In genomic region chr17:75393523-75394331, GRCh38 we compare ENCODE assay signal across 8 cellular contexts. TPM values are rescaled to one million over a fixed set of nuclear protein-coding genes. Genes with fewer than 3 reads are reported as not detected.
A peak's percentile ranks its signal among the peaks of the same experiment; 100 is the strongest.
DNase-seq lines count a peak whose midpoint lies in the region; ATAC-seq, FAIRE-seq and TF ChIP-seq lines count a peak whose summit lies in the region.

No MANE protein-coding gene starts in this region.

- H3K4me2 ChIP-seq in H1 (ENCODE audit: insufficient read depth in 1 of 2, low read depth in 2 of 2, low read length in 2 of 2), result peak overlapping the region; percentile 81 to 87
- H3K4me2 ChIP-seq in mesenchymal stem cell (ENCODE audit: low read length, poor library complexity, severe bottlenecking), result peak overlapping the region; percentile 81

- H3K18ac ChIP-seq in H1 (ENCODE audit: extremely low read depth, low read length), result peak overlapping the region; percentile 72
- H3K18ac ChIP-seq in mesenchymal stem cell (ENCODE audit: low read depth in 1 of 2, low read length in 2 of 2), result peak overlapping the region; percentile 80 to 82

- peaks cover 11% of the 10 kb centered on the region for H3K23me2 ChIP-seq in H1 (ENCODE audit: low read depth, low read length)

- H3K27me3 ChIP-seq in H1 (replicated peaks in 1 of 4; ENCODE audit: control insufficient read depth in 3 of 4, extremely low read depth in 1 of 4, insufficient read depth in 3 of 4, low read length in 3 of 4) (no peaks in the 10 kb centered on the region), mesenchymal stem cell (ENCODE audit: control insufficient read depth in 1 of 2, insufficient read depth in 1 of 2, low read length in 2 of 2) (no peaks in the 10 kb centered on the region)

- WGBS in H1 (ENCODE audit: extremely low coverage in 1 of 2, insufficient coverage in 1 of 2, insufficient read length in 1 of 2, insufficient replicate concordance in 2 of 2, low coverage in 1 of 2, low lambda C conversion rate in 2 of 2, missing lambda C conversion rate in 1 of 2), 2 experiments, result 2% methylated on average over 19 of the region's 28 CpGs; no CpG with 5 or more reads in 1 of the 2 experiments
- 0% methylated on average over 28 of the region's 28 CpGs for WGBS in mesenchymal stem cell

- H3K79me1 ChIP-seq in H1 (ENCODE audit: low read depth, low read length), result peaks cover 2% of the 10 kb centered on the region; the same call in 1 of the 2 replicates
- no peaks in the 10 kb centered on the region for H3K79me1 ChIP-seq in mesenchymal stem cell (replicated peaks; ENCODE audit: low read length, poor library complexity, severe bottlenecking)

- TF ChIP-seq EP300 in H1 (IDR thresholded peaks at IDR 0.05; ENCODE audit: borderline replicate concordance in 1 of 2, low read depth in 2 of 2, low read length in 2 of 2), result 0 out of 3 replicates have a peak, but pooled peaks of 1 of the 2 experiments have one; percentile 17

- ATAC-seq in GM19452 (IDR thresholded peaks at IDR 0.05; ENCODE audit: unreplicated experiment), result peak; percentile 64

- H3K9me3 ChIP-seq in H1 (ENCODE audit: insufficient read depth in 2 of 2, low read depth in 1 of 2, low read length in 1 of 2) (no peaks in the 10 kb centered on the region), mesenchymal stem cell (ENCODE audit: control insufficient read depth, low read length) (no peaks in the 10 kb centered on the region)

- H2BK15ac ChIP-seq in H1 (ENCODE audit: low read length) (no peak overlapping the region), mesenchymal stem cell (ENCODE audit: low read depth, poor library complexity, severe bottlenecking) (no peak overlapping the region)

- no peak overlapping the region for H3K23ac ChIP-seq in H1 (ENCODE audit: insufficient read length)
- peak overlapping the region in 1 of 2 experiments; percentile 16 for H3K23ac ChIP-seq in mesenchymal stem cell (ENCODE audit: low read length in 2 of 2)

- no peak for TF ChIP-seq CTCF in H1 (IDR thresholded peaks at IDR 0.05; ENCODE audit: control extremely low read depth in 1 of 3, insufficient read depth in 1 of 3, low read depth in 1 of 3, low read length in 3 of 3)

- H3K36me3 ChIP-seq in H1 (ENCODE audit: control insufficient read depth in 2 of 4, insufficient read depth in 4 of 4, low read length in 3 of 4) (peaks cover 0 to 4% (median 0%) of the 10 kb centered on the region in 4 experiments; a peak in 1 of 8 replicates), mesenchymal stem cell (ENCODE audit: control insufficient read depth in 1 of 2, insufficient read depth in 2 of 2, low read depth in 1 of 2, low read length in 2 of 2) (peaks cover 0 to 3% of the 10 kb centered on the region in 2 experiments)

- peak overlapping the region; percentile 3 for H4K91ac ChIP-seq in H1 (replicated peaks; ENCODE audit: insufficient read length, low read length)
- H4K91ac ChIP-seq in mesenchymal stem cell (ENCODE audit: low read length), result peak overlapping the region; percentile 21

- CTCF ChIA-PET in H1 (lab: Charles Lee; ENCODE audit: partially characterized antibody), result interaction anchor here (0.8 to 2.8 kb wide), 21 partner anchors 10 to 192 kb away, joined by 3 to 19 read pairs (median 4); partner anchors contain the start of genes MIF4GD, MRPS7 and SLC25A19

- H3K9ac ChIP-seq in H1 (replicated peaks in 1 of 4; ENCODE audit: extremely low read depth in 1 of 4, low read depth in 3 of 4, low read length in 3 of 4), result peak overlapping the region; percentile 62 to 92 (median 72)
- peak overlapping the region; percentile 88 for H3K9ac ChIP-seq in mesenchymal stem cell (ENCODE audit: low read length)

- H3K14ac ChIP-seq in H1 (ENCODE audit: insufficient read length) (no peak overlapping the region), mesenchymal stem cell (ENCODE audit: low read length in 2 of 2) (peak overlapping the region in 1 of 2 experiments; percentile 78)

- H2BK5ac ChIP-seq in H1 (ENCODE audit: low read depth, low read length), result peak overlapping the region; percentile 83
- H2BK5ac ChIP-seq in mesenchymal stem cell (ENCODE audit: low read depth, low read length, poor library complexity, severe bottlenecking), result peak overlapping the region; percentile 79

- H3K4me1 ChIP-seq in H1 (replicated peaks in 1 of 4; ENCODE audit: control insufficient read depth in 3 of 4, insufficient read depth in 4 of 4, low read length in 3 of 4) (peaks cover 0 to 4% (median 0%) of the 10 kb centered on the region in 4 experiments; a peak in 1 of 7 replicates), mesenchymal stem cell (ENCODE audit: control insufficient read depth, insufficient read depth, low read depth, low read length) (peaks cover 2% of the 10 kb centered on the region)

- H2AFZ ChIP-seq in H1 (ENCODE audit: low read length) (0 out of 2 replicates have a peak overlapping the region, but pooled peaks have one; percentile 10), mesenchymal stem cell (ENCODE audit: low read depth, low read length) (no peak overlapping the region)

- H4K5ac ChIP-seq in H1 (ENCODE audit: insufficient read length, low read depth, low read length), result peak overlapping the region; percentile 77

- DNase-seq in C1 segment of cervical spinal cord (lab: John Stamatoyannopoulos, UW) (peak; percentile 78 to 99 (median 96)), HT-29 (ENCODE audit: low spot score) (peak; percentile 96), NOMO-1 (lab: John Stamatoyannopoulos, UW; ENCODE audit: unreplicated experiment in 2 of 2) (peak; percentile 94 to 96), H1 (ENCODE audit: low read depth in 1 of 2, low spot score in 2 of 2) (peak; percentile 95 to 98), mesenchymal stem cell (peak; percentile 99)
- peak; percentile 60 to 64 (median 62) for DNase-seq in activated CD8-positive, alpha-beta memory T cell treated with anti-CD3 and anti-CD28 coated beads for 48 hours (ENCODE audit: low read depth in 2 of 3, low spot score in 2 of 3)
- DNase-seq in stimulated activated CD8-positive, alpha-beta memory T cell treated with anti-CD3 and anti-CD28 coated beads, Interleukin-12 subunit alpha, Interleukin-12 subunit beta, amount 100 ng/mL, for 1 hour (ENCODE audit: low read depth), result peak; percentile 58

- peak in 1 of 2 experiments; percentile 6; a peak in 1 of 4 replicates for TF ChIP-seq RAD21 in H1 (IDR thresholded peaks at IDR 0.05 in 1 of 2, conservative IDR thresholded peaks at IDR 0.05 in 1 of 2; ENCODE audit: low read depth in 2 of 2, low read length in 2 of 2)

- FAIRE-seq in H1 (lab: Jason Lieb, UNC), result peak; percentile 57

- no peak overlapping the region for H2BK20ac ChIP-seq in H1 (ENCODE audit: low read length)

- peak overlapping the region; percentile 38 for H3K56ac ChIP-seq in H1 (replicated peaks; ENCODE audit: insufficient read length, low read depth, low read length)

- H2AK5ac ChIP-seq in H1 (ENCODE audit: low read depth, low read length) (peak overlapping the region; percentile 29; the same call in 1 of the 2 replicates), mesenchymal stem cell (ENCODE audit: low read length, severe bottlenecking) (no peak overlapping the region)

- peak overlapping the region; percentile 72 for H3K27ac ChIP-seq in H1 (ENCODE audit: low read depth, low read length)
- peak overlapping the region; percentile 87 for H3K27ac ChIP-seq in mesenchymal stem cell (ENCODE audit: low read length, poor library complexity, severe bottlenecking)

- H2BK12ac ChIP-seq in H1 (ENCODE audit: low read depth, low read length) (peak overlapping the region; percentile 62), mesenchymal stem cell (ENCODE audit: low read length in 2 of 2) (peak overlapping the region in 1 of 2 experiments; percentile 48)

- POLR2A ChIA-PET in H1 (lab: Charles Lee; ENCODE audit: partially characterized antibody), result interaction anchor here (0.6 to 2.8 kb wide), 32 partner anchors 8 to 239 kb away, joined by 3 to 14 read pairs (median 4); partner anchors contain the start of genes GGA3, GRB2, JPT1 and MIF4GD

- H3K79me2 ChIP-seq in H1 (ENCODE audit: control insufficient read depth in 1 of 2, insufficient read depth in 2 of 2, low read length in 2 of 2), result peaks cover 25 to 92% of the 10 kb centered on the region in 2 experiments

- H3K4me3 ChIP-seq in H1 (ENCODE audit: extremely low read depth in 1 of 4, insufficient read depth in 2 of 4, low read depth in 3 of 4, low read length in 4 of 4) (peak overlapping the region; percentile 74 to 93 (median 82)), mesenchymal stem cell (ENCODE audit: insufficient read depth in 1 of 2, low read depth in 1 of 2, low read length in 2 of 2) (peak overlapping the region; percentile 73 to 89)

- no peak overlapping the region for H2BK120ac ChIP-seq in H1 (replicated peaks; ENCODE audit: low read depth, low read length)
- peak overlapping the region; percentile 22 for H2BK120ac ChIP-seq in mesenchymal stem cell (ENCODE audit: low read depth, low read length)

- peak; percentile 61 to 87 for TF ChIP-seq POLR2A in H1 (IDR thresholded peaks at IDR 0.05; ENCODE audit: control extremely low read depth in 1 of 2, low read depth in 2 of 2, low read length in 2 of 2)

- H4K20me1 ChIP-seq in H1 (replicated peaks in 1 of 2; ENCODE audit: control insufficient read depth in 1 of 2, insufficient read depth in 2 of 2, low read length in 2 of 2), result peaks cover 4% of the 10 kb centered on the region in 2 experiments

- peak overlapping the region; percentile 4; the same call in 1 of the 2 replicates for H4K8ac ChIP-seq in H1 (ENCODE audit: extremely low read depth, insufficient read depth, low read length)
- H4K8ac ChIP-seq in mesenchymal stem cell (ENCODE audit: low read length), result peak overlapping the region; percentile 78

- H3K4ac ChIP-seq in H1 (replicated peaks; ENCODE audit: insufficient read length, low read depth, low read length) (no peak overlapping the region), mesenchymal stem cell (ENCODE audit: low read depth in 1 of 2, low read length in 2 of 2) (peak overlapping the region; percentile 29 to 37)

TF ChIP-seq in H1, 55 proteins besides CTCF, POLR2A, EP300 and RAD21 (continues in another document):
- TF ChIP-seq SP2 (IDR thresholded peaks at IDR 0.05; ENCODE audit: low read length) (peak; percentile 73; the same call in 1 of the 2 replicates), BRCA1 (IDR thresholded peaks at IDR 0.05; ENCODE audit: low read depth, low read length) (no peak), POU5F1 (IDR thresholded peaks at IDR 0.05; ENCODE audit: low read depth, low read length) (no peak), TAF1 (IDR thresholded peaks at IDR 0.05; ENCODE audit: low read depth, low read length) (peak; percentile 92)

RNA-seq across cellular contexts. Expression of gene GRB2, which starts 11.8 kb away (rescaled TPM):
- 135 and 169 TPM in 2 replicates for total RNA-seq in HT-29 (2014; rRNA removed; shearing (Covaris generic))
- total RNA-seq in H1 (2021; fragmentation: NEBNext Ultra II Directional; extraction: Animal tissue kit (Norgen Biotek cat#: 25700)), result 101 and 102 TPM in 2 replicates
- polyA plus RNA-seq in H1 (2011; rRNA removed), result 44.2 and 51.8 TPM in 2 replicates
- polyA plus RNA-seq in H1 (2011; cell fraction: cytosol; rRNA removed), result 58.1 TPM
- 45.2 TPM for polyA plus RNA-seq in H1 (2011; cell fraction: nucleus; rRNA removed)
- 58.4 to 70.9 TPM (median 63.2 TPM) in 4 replicates for polyA plus RNA-seq in H1 (2012, experiment 1 of 2)
- polyA plus RNA-seq in H1 (2012, experiment 2 of 2), result 69.4 TPM
- polyA plus RNA-seq in H1 (2013, experiment 1 of 2), result 96.2 TPM
- polyA plus RNA-seq in H1 (2013, experiment 2 of 2), result 83.9 TPM
- 40.6 and 44.1 TPM in 2 replicates for polyA minus RNA-seq in H1 (2011; rRNA and poly(A)+ RNA removed)
- polyA minus RNA-seq in H1 (2011; cell fraction: cytosol; rRNA and poly(A)+ RNA removed), result 20.0 TPM
- 41.5 TPM for polyA minus RNA-seq in H1 (2011; cell fraction: nucleus; rRNA and poly(A)+ RNA removed)
- polyA plus RNA-seq in mesenchymal stem cell (2013, experiment 1 of 2), result 113 TPM
- 122 TPM for polyA plus RNA-seq in mesenchymal stem cell (2013, experiment 2 of 2)

Comparison
In these comparisons a context has a peak if more than half of its experiments do, and no peak if none do; other contexts are left out.
1. Peak in every context shown above with its lines: DNase-seq, ATAC-seq, H3K4me3 ChIP-seq and H3K27ac ChIP-seq.